Comparison of ENCODE assay signal across 8 cellular contexts in the genomic region with DNA sequence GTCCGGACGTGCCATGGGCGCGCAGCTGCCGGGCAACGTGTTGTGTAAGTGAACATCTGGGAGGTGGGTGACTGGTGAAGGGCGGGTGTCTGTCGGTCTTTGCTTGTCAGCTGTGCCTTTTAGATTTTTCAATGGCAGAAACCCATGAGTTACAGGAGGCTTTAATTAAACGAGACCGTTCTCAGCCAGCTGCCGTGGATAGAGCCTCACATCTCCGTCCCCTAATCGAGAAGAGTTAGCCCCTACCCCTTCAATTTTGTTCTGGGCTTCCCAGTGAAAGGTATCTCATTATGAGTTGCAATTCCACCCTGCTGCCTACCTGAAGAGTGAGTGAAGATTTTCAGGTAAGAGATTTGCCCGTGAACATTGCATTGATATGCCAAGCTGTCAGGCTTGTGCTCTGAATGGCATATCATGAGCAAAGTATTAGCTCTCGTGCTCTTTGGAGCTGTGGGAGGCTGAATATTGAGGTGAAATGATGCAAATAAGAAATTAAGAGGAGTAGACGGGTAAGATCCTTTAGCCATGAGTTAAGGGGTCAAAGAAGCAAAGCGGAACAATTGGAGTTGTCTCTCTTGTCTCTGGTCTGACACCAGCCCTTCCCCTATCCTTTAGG.
DNase-seq lines count a peak whose midpoint lies in the region; ATAC-seq and TF ChIP-seq lines count a peak whose summit lies in the region.

No MANE protein-coding gene starts in this region.

- H3K9me3 ChIP-seq in endodermal cell (ENCODE audit: control insufficient read depth, low read length): no peaks in the 10 kb centered on the region

- ATAC-seq in GM21786 (IDR thresholded peaks at IDR 0.05; ENCODE audit: unreplicated experiment) (peak; percentile 21), HG02610 (IDR thresholded peaks at IDR 0.05; ENCODE audit: unreplicated experiment) (no peak)

- peaks cover 5% of the 10 kb centered on the region for H3K4me1 ChIP-seq in endodermal cell (ENCODE audit: control insufficient read depth, insufficient read depth, low read length)

- no peaks in the 10 kb centered on the region for H3K9me3 Mint-ChIP-seq in endodermal cell
- H3K9me3 Mint-ChIP-seq in neural crest cell: no peaks in the 10 kb centered on the region

- peak overlapping the region; percentile 56 for H3K4me3 Mint-ChIP-seq in endodermal cell
- H3K4me3 Mint-ChIP-seq in neural crest cell: peak overlapping the region; percentile 78

- H3K27ac ChIP-seq in endodermal cell (ENCODE audit: low read depth, low read length): no peak overlapping the region

- H3K36me3 Mint-ChIP-seq in endodermal cell (ENCODE audit: low read depth) (no peaks in the 10 kb centered on the region), neural crest cell (ENCODE audit: low read depth) (no peaks in the 10 kb centered on the region)

- H3K4me1 Mint-ChIP-seq in endodermal cell: peaks cover 13% of the 10 kb centered on the region
- peaks cover 15% of the 10 kb centered on the region for H3K4me1 Mint-ChIP-seq in neural crest cell

- H3K36me3 ChIP-seq in endodermal cell (ENCODE audit: control insufficient read depth, insufficient read depth, low read length): no peaks in the 10 kb centered on the region

- no peak overlapping the region for H3K9ac ChIP-seq in endodermal cell (ENCODE audit: extremely low read depth, low read length, poor library complexity, severe bottlenecking)

- peak overlapping the region; percentile 75 for H3K4me3 ChIP-seq in endodermal cell (ENCODE audit: low read length)

- H3K27me3 Mint-ChIP-seq in endodermal cell (ENCODE audit: insufficient read depth) (peaks cover 14% of the 10 kb centered on the region), neural crest cell (ENCODE audit: low read depth) (no peaks in the 10 kb centered on the region)

- H3K27ac Mint-ChIP-seq in endodermal cell: no peak overlapping the region
- peak overlapping the region; percentile 66 for H3K27ac Mint-ChIP-seq in neural crest cell (ENCODE audit: unreplicated experiment)

- H3K27me3 ChIP-seq in endodermal cell (ENCODE audit: control insufficient read depth, insufficient read depth, low read length, poor library complexity, severe bottlenecking): peaks cover 12% of the 10 kb centered on the region

- WGBS in endodermal cell (ENCODE audit: insufficient coverage in 1 of 2, insufficient read length in 1 of 2), 2 experiments: 26 to 31% methylated on average over 10 to 17 of the region's 17 CpGs

- no peak for TF ChIP-seq CTCF in endodermal cell (conservative IDR thresholded peaks at IDR 0.05)
- TF ChIP-seq CTCF in neural crest cell (conservative IDR thresholded peaks at IDR 0.05): no peak

- peak; percentile 29 for DNase-seq in NCI-H1436 (lab: John Stamatoyannopoulos, UW)
- no peak for DNase-seq in NCI-H1436 treated with DMSO at 0.1 percent for 48 hours (lab: John Stamatoyannopoulos, UW)
- DNase-seq in NCI-H82 treated with DMSO at 0.1 percent for 48 hours (lab: John Stamatoyannopoulos, UW; ENCODE audit: unreplicated experiment): peak; percentile 14
- DNase-seq in endodermal cell: no peak
- DNase-seq in neural crest cell (ENCODE audit: low read depth, low spot score): no peak
- DNase-seq in stimulated activated CD4-positive, alpha-beta T cell treated with anti-CD3 and anti-CD28 coated beads, Interleukin-4, amount 100 ng/mL, for 4 hours: no peak

Comparison
In these comparisons a context has a peak if more than half of its experiments do, and no peak if none do; other contexts are left out.
1. DNase-seq: peak in NCI-H1436 (single experiment) and NCI-H82 treated with DMSO at 0.1 percent for 48 hours (single experiment); none in NCI-H1436 treated with DMSO at 0.1 percent for 48 hours (single experiment), endodermal cell (single experiment), neural crest cell (single experiment) and stimulated activated CD4-positive, alpha-beta T cell treated with anti-CD3 and anti-CD28 coated beads, Interleukin-4, amount 100 ng/mL, for 4 hours (0 of 2).